Comparison of ENCODE assay signal across 17 cellular contexts in the genomic region with DNA sequence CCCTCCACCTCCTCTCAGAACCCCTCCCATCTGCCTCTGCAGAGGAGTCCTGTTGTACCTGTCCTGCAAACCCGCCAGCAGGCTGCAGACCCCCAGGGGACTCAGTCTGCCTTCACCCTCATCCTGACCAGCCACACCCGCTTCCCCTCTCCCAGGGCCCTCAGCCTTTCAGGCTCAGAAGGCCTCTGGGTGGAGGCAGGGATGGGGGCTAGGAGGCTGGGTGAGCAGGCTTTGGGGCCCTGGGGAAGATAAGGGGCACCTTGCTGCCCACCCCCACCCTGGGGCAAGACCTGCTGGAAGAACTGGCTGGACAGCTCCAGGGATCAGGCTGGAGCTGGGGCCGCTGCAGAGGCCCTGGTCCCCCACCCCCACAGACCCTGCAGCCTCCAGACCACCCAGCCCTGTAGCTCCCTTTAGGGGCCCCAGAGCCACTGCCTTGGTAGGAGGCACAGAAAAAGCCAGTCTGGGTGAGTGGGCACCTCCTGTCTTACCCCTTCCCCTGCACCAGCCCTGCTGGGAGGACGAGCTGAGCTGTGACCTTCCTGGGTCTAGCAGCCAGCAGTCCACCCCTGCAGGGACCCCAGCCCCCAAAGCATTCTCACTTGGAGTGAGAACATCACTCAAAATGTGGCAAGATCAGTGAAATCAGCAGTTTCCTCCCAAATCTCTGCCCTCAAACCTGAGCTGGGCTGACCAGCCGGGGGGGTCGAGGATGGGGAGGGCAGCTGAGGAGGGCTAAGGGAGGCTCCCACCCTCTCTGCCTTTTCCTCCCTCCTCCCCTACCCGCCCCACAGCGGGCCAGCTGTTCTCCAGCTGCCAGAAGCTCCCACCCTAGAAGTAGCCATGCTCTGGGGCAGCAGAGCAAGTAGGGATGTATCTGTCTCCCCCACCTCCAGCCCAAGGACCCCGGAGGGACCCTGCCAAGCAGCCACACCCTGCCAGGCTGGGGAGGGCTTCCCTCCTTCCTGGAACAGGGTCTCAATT. TPM values are rescaled to one million over a fixed set of nuclear protein-coding genes. Genes with fewer than 3 reads are reported as not detected.
DNase-seq lines count a peak whose midpoint lies in the region; ATAC-seq, FAIRE-seq and TF ChIP-seq lines count a peak whose summit lies in the region.
"Had no signal": no experiment of that assay in that cellular context is flagged by ENCODE, and none has a peak within 500 bp of the region (broad histone marks: within the 10 kb centered on the region; RNA-seq: fewer than 3 reads in every experiment).

No MANE protein-coding gene starts in this region.

- H3K4me3 ChIP-seq in HEK293 (ENCODE audit: low read depth, low read length) (no peak overlapping the region), small intestine (ENCODE audit: low read depth in 1 of 2, low read length in 2 of 2) (no peak overlapping the region)
- H3K4me3 ChIP-seq: thyroid gland had no signal

- H3K27ac ChIP-seq in HEK293 (ENCODE audit: extremely low read depth, low read depth, low read length) (no peak overlapping the region), VCaP (peak overlapping the region; percentile 15; the same call in 1 of the 2 replicates), small intestine (ENCODE audit: low read depth in 1 of 2, low read length in 1 of 2) (peak overlapping the region; percentile 22 to 54)

- no peaks in the 10 kb centered on the region for H3K9me3 ChIP-seq in HEK293 (ENCODE audit: control insufficient read depth, insufficient read depth, low read depth, low read length)
- H3K9me3 ChIP-seq in small intestine (ENCODE audit: control insufficient read depth, low read depth) = no peaks in the 10 kb centered on the region
- H3K9me3 ChIP-seq: thyroid gland had no signal

- WGBS in small intestine, 3 donors = 32 to 59% (median 47%) methylated on average over 9 of the region's 9 CpGs

- intact Hi-C loops in activated CD8-positive, alpha-beta T cell treated with anti-CD3 and anti-CD28 coated beads for 36 hours (cut with micrococcal nuclease) = no loop called here

- DNase-seq in left kidney (ENCODE audit: low read depth, low spot score) (peak; percentile 73), small intestine (no peak), HPDE6-E6E7 (ENCODE audit: extremely low spot score) (no peak)
- no peak for DNase-seq in activated CD8-positive, alpha-beta T cell treated with anti-CD3 and anti-CD28 coated beads for 36 hours
- DNase-seq in NK-92 treated with Interleukin-12 subunit alpha and Interleukin-12 subunit beta, amount 100 ng/mL, for 24 hours (lab: John Stamatoyannopoulos, UW) = no peak
- no peak for DNase-seq in natural killer cell treated with Interleukin-12 subunit alpha and Interleukin-12 subunit beta and Interleukin-15 and Interleukin-18, amount 100 ng/mL, for 72 hours (ENCODE audit: low spot score)
- DNase-seq: activated CD4-positive, alpha-beta T cell treated with anti-CD3 and anti-CD28 coated beads, Interleukin-2, amount 10 ng/mL, durations not matched to agents 7 days and 5 days; activated naive CD4-positive, alpha-beta T cell treated with anti-CD3 and anti-CD28 coated beads for 36 hours; COR-L47; hypothalamus; NCI-H526 treated with DMSO at 0.1 percent for 48 hours; SW 1271 had no signal

- H3K36me3 Mint-ChIP-seq in activated CD8-positive, alpha-beta T cell treated with anti-CD3 and anti-CD28 coated beads for 36 hours (ENCODE audit: low read depth) = no peaks in the 10 kb centered on the region
- no peaks in the 10 kb centered on the region for H3K36me3 Mint-ChIP-seq in natural killer cell treated with Interleukin-12 subunit alpha and Interleukin-12 subunit beta and Interleukin-15 and Interleukin-18, amount 100 ng/mL, for 72 hours

- H3K4me3 Mint-ChIP-seq in activated CD8-positive, alpha-beta T cell treated with anti-CD3 and anti-CD28 coated beads for 36 hours = no peak overlapping the region
- H3K4me3 Mint-ChIP-seq in natural killer cell treated with Interleukin-12 subunit alpha and Interleukin-12 subunit beta and Interleukin-15 and Interleukin-18, amount 100 ng/mL, for 72 hours = no peak overlapping the region
- H3K4me3 Mint-ChIP-seq: activated CD4-positive, alpha-beta T cell treated with anti-CD3 and anti-CD28 coated beads, Interleukin-2, amount 10 ng/mL, durations not matched to agents 7 days and 5 days; activated naive CD4-positive, alpha-beta T cell treated with anti-CD3 and anti-CD28 coated beads for 36 hours had no signal

- TF ChIP-seq CTCF in HEK293 (tag by site-specific recombination; IDR thresholded peaks at IDR 0.05) (no peak), VCaP (conservative IDR thresholded peaks at IDR 0.05) (no peak)
- no peak for TF ChIP-seq CTCF in activated CD8-positive, alpha-beta T cell treated with anti-CD3 and anti-CD28 coated beads for 36 hours (IDR thresholded peaks at IDR 0.05)

- H3K4me1 ChIP-seq in HEK293 (ENCODE audit: control insufficient read depth, insufficient read depth, low read length) (peaks cover 21% of the 10 kb centered on the region), small intestine (ENCODE audit: control insufficient read depth in 2 of 2, insufficient read depth in 1 of 2, low read depth in 1 of 2, low read length in 1 of 2) (peaks cover 3 to 13% of the 10 kb centered on the region in 2 donors)

- peaks cover 17% of the 10 kb centered on the region for H3K4me1 Mint-ChIP-seq in activated CD8-positive, alpha-beta T cell treated with anti-CD3 and anti-CD28 coated beads for 36 hours (ENCODE audit: low read depth)
- peaks cover 14 to 23% of the 10 kb centered on the region in 2 donors for H3K4me1 Mint-ChIP-seq in natural killer cell treated with Interleukin-12 subunit alpha and Interleukin-12 subunit beta and Interleukin-15 and Interleukin-18, amount 100 ng/mL, for 72 hours (ENCODE audit: low read depth in 2 of 2)

- no peaks in the 10 kb centered on the region for H3K27me3 ChIP-seq in small intestine (ENCODE audit: control insufficient read depth in 2 of 2, insufficient read depth in 2 of 2, low read length in 2 of 2)
- H3K27me3 ChIP-seq: thyroid gland had no signal

- FAIRE-seq in small intestine (lab: Jason Lieb, UNC) = no peak
- FAIRE-seq: GM19239 had no signal

- no peak for ATAC-seq in activated CD8-positive, alpha-beta T cell treated with anti-CD3 and anti-CD28 coated beads for 36 hours
- ATAC-seq in natural killer cell treated with Interleukin-12 subunit alpha and Interleukin-12 subunit beta and Interleukin-15 and Interleukin-18, amount 100 ng/mL, for 72 hours = no peak

- CTCF ChIA-PET in HEK293 (lab: Yijun Ruan, JAX) = interaction anchor here (0.6 to 1.2 kb wide), 3 partner anchors 24 to 536 kb away, joined by 3 to 4 read pairs (median 3); a partner anchor contains a TSS
- CTCF ChIA-PET in activated CD8-positive, alpha-beta T cell treated with anti-CD3 and anti-CD28 coated beads for 36 hours (lab: Charles Lee) = interaction anchor here (0.9 to 1.2 kb wide), 2 partner anchors 24 to 31 kb away, joined by 3 read pairs; a partner anchor contains a TSS

- H3K9me3 Mint-ChIP-seq in activated CD8-positive, alpha-beta T cell treated with anti-CD3 and anti-CD28 coated beads for 36 hours = no peaks in the 10 kb centered on the region
- H3K9me3 Mint-ChIP-seq in natural killer cell treated with Interleukin-12 subunit alpha and Interleukin-12 subunit beta and Interleukin-15 and Interleukin-18, amount 100 ng/mL, for 72 hours = no peaks in the 10 kb centered on the region
- H3K9me3 Mint-ChIP-seq: activated CD4-positive, alpha-beta T cell treated with anti-CD3 and anti-CD28 coated beads, Interleukin-2, amount 10 ng/mL, durations not matched to agents 7 days and 5 days; activated naive CD4-positive, alpha-beta T cell treated with anti-CD3 and anti-CD28 coated beads for 36 hours had no signal

- H3K36me3 ChIP-seq in HEK293 (ENCODE audit: control insufficient read depth in 2 of 2, insufficient read depth in 1 of 2, low read length in 2 of 2) = peaks cover 0 to 4% of the 10 kb centered on the region in 2 experiments; a peak in 1 of 3 replicates
- no peaks in the 10 kb centered on the region for H3K36me3 ChIP-seq in small intestine (ENCODE audit: control insufficient read depth in 2 of 2, insufficient read depth in 2 of 2, low read length in 2 of 2)
- H3K36me3 ChIP-seq: thyroid gland had no signal

- no peaks in the 10 kb centered on the region for H3K27me3 Mint-ChIP-seq in activated CD8-positive, alpha-beta T cell treated with anti-CD3 and anti-CD28 coated beads for 36 hours
- H3K27me3 Mint-ChIP-seq in natural killer cell treated with Interleukin-12 subunit alpha and Interleukin-12 subunit beta and Interleukin-15 and Interleukin-18, amount 100 ng/mL, for 72 hours = peaks cover 5 to 22% of the 10 kb centered on the region in 2 donors

- POLR2A ChIA-PET in HEK293 (lab: Yijun Ruan, JAX) = interaction anchor here (0.9 to 15.4 kb wide), 3 partner anchors 9 to 20 kb away, joined by 3 to 198 read pairs (median 3); a partner anchor contains a TSS
- POLR2A ChIA-PET in activated CD8-positive, alpha-beta T cell treated with anti-CD3 and anti-CD28 coated beads for 36 hours (lab: Charles Lee) = interaction anchor here (1.3 to 24.5 kb wide), 2 partner anchors 10 to 20 kb away, joined by 3 to 327 read pairs; a partner anchor contains a TSS

- no peak overlapping the region for H3K27ac Mint-ChIP-seq in activated CD8-positive, alpha-beta T cell treated with anti-CD3 and anti-CD28 coated beads for 36 hours
- H3K27ac Mint-ChIP-seq in natural killer cell treated with Interleukin-12 subunit alpha and Interleukin-12 subunit beta and Interleukin-15 and Interleukin-18, amount 100 ng/mL, for 72 hours = no peak overlapping the region
- H3K27ac Mint-ChIP-seq: activated CD4-positive, alpha-beta T cell treated with anti-CD3 and anti-CD28 coated beads, Interleukin-2, amount 10 ng/mL, durations not matched to agents 7 days and 5 days; activated naive CD4-positive, alpha-beta T cell treated with anti-CD3 and anti-CD28 coated beads for 36 hours had no signal

RNA-seq across cellular contexts. Expression of a gene that starts 5.0 kb away (rescaled TPM):
- polyA plus RNA-seq in small intestine = 10 to 100 TPM; 13.4 to 20.1 (median 17.8) TPM
- under 1 TPM; 0.68 to 0.81 TPM for total RNA-seq in activated CD8-positive, alpha-beta T cell treated with anti-CD3 and anti-CD28 coated beads for 36 hours
- total RNA-seq in natural killer cell treated with Interleukin-12 subunit alpha and Interleukin-12 subunit beta and Interleukin-15 and Interleukin-18, amount 100 ng/mL, for 72 hours = under 1 TPM; 0.24 to 0.25 TPM

RNA-seq across cellular contexts. Expression of a gene that starts 20.8 kb away (rescaled TPM):
- not detected for polyA plus RNA-seq in small intestine
- not detected for total RNA-seq in activated CD8-positive, alpha-beta T cell treated with anti-CD3 and anti-CD28 coated beads for 36 hours
- not detected for total RNA-seq in natural killer cell treated with Interleukin-12 subunit alpha and Interleukin-12 subunit beta and Interleukin-15 and Interleukin-18, amount 100 ng/mL, for 72 hours
- total RNA-seq: activated CD4-positive, alpha-beta T cell treated with anti-CD3 and anti-CD28 coated beads, Interleukin-2, amount 10 ng/mL, durations not matched to agents 7 days and 5 days; activated naive CD4-positive, alpha-beta T cell treated with anti-CD3 and anti-CD28 coated beads for 36 hours; dermis microvascular lymphatic vessel endothelial cell; thyroid gland had no signal

RNA-seq across cellular contexts. Expression of a gene that starts 23.6 kb away (rescaled TPM):
- polyA plus RNA-seq in small intestine = 1,000 to 10,000 TPM in 2 of 3 donors, 100 to 1,000 TPM in 1; 724 to 2,603 (median 1,707) TPM
- total RNA-seq in activated CD8-positive, alpha-beta T cell treated with anti-CD3 and anti-CD28 coated beads for 36 hours = 1,000 to 10,000 TPM; 2,322 to 2,393 TPM
- total RNA-seq in natural killer cell treated with Interleukin-12 subunit alpha and Interleukin-12 subunit beta and Interleukin-15 and Interleukin-18, amount 100 ng/mL, for 72 hours = 1,000 to 10,000 TPM in 1 of 2 donors, 100 to 1,000 TPM in 1; 874 to 1,110 TPM

RNA-seq across cellular contexts. Expression of a gene that starts 39.7 kb away (rescaled TPM):
- polyA plus RNA-seq in small intestine = 1 to 10 TPM; 1.6 to 4.6 (median 1.6) TPM
- total RNA-seq in activated CD8-positive, alpha-beta T cell treated with anti-CD3 and anti-CD28 coated beads for 36 hours = 10 to 100 TPM; 18.8 to 19.4 TPM
- 10 to 100 TPM; 10.4 to 27.3 TPM for total RNA-seq in natural killer cell treated with Interleukin-12 subunit alpha and Interleukin-12 subunit beta and Interleukin-15 and Interleukin-18, amount 100 ng/mL, for 72 hours
